ENCODE assay signal across 1 cellular context in genomic region chr22:38482662-38483308, GRCh38.
TF ChIP-seq lines count a peak whose summit lies in the region.

No MANE protein-coding gene starts in this region.

TF ChIP-seq in WTC11, 78 proteins besides CTCF, POLR2A, EP300 and RAD21 (continued from another document):
- 0 out of 2 replicates have a peak, but pooled peaks have one; percentile 30 for TF ChIP-seq ZNF425 (CRISPR knock-in tag; conservative IDR thresholded peaks at IDR 0.05)
- TF ChIP-seq, protein P1, sequence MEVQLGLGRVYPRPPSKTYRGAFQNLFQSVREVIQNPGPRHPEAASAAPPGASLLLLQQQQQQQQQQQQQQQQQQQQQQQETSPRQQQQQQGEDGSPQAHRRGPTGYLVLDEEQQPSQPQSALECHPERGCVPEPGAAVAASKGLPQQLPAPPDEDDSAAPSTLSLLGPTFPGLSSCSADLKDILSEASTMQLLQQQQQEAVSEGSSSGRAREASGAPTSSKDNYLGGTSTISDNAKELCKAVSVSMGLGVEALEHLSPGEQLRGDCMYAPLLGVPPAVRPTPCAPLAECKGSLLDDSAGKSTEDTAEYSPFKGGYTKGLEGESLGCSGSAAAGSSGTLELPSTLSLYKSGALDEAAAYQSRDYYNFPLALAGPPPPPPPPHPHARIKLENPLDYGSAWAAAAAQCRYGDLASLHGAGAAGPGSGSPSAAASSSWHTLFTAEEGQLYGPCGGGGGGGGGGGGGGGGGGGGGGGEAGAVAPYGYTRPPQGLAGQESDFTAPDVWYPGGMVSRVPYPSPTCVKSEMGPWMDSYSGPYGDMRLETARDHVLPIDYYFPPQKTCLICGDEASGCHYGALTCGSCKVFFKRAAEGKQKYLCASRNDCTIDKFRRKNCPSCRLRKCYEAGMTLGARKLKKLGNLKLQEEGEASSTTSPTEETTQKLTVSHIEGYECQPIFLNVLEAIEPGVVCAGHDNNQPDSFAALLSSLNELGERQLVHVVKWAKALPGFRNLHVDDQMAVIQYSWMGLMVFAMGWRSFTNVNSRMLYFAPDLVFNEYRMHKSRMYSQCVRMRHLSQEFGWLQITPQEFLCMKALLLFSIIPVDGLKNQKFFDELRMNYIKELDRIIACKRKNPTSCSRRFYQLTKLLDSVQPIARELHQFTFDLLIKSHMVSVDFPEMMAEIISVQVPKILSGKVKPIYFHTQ (CRISPR knock-in tag; IDR thresholded peaks at IDR 0.05): peak; percentile 87
- peak; percentile 83 for TF ChIP-seq ZNF671 (CRISPR knock-in tag; IDR thresholded peaks at IDR 0.05)
- TF ChIP-seq HMGA2 (CRISPR knock-in tag; IDR thresholded peaks at IDR 0.05): no peak
- TF ChIP-seq ZNF232 (CRISPR knock-in tag; IDR thresholded peaks at IDR 0.05): no peak
- TF ChIP-seq RORB (CRISPR knock-in tag; IDR thresholded peaks at IDR 0.05): no peak
- TF ChIP-seq PRRX2 (CRISPR knock-in tag; IDR thresholded peaks at IDR 0.05): 0 out of 2 replicates have a peak, but pooled peaks have one; percentile 71
- TF ChIP-seq OVOL2 (CRISPR knock-in tag; IDR thresholded peaks at IDR 0.05; ENCODE audit: borderline replicate concordance): no peak
- no peak for TF ChIP-seq FOXJ3 (CRISPR knock-in tag; IDR thresholded peaks at IDR 0.05; ENCODE audit: borderline replicate concordance)
- TF ChIP-seq NFATC4 (CRISPR knock-in tag; IDR thresholded peaks at IDR 0.05): peak; percentile 82
- 0 out of 2 replicates have a peak, but pooled peaks have one; percentile 70 for TF ChIP-seq EMX1 (CRISPR knock-in tag; IDR thresholded peaks at IDR 0.05)
- TF ChIP-seq FOXK1 (CRISPR knock-in tag; IDR thresholded peaks at IDR 0.05): no peak
- TF ChIP-seq ARID4B (CRISPR knock-in tag; IDR thresholded peaks at IDR 0.05; ENCODE audit: borderline replicate concordance): no peak
- TF ChIP-seq NFE2L1 (CRISPR knock-in tag; IDR thresholded peaks at IDR 0.05): no peak
- 0 out of 2 replicates have a peak, but pooled peaks have one; percentile 15 for TF ChIP-seq ZNF416 (CRISPR knock-in tag; IDR thresholded peaks at IDR 0.05)
- TF ChIP-seq ZNF532 (CRISPR knock-in tag; IDR thresholded peaks at IDR 0.05; ENCODE audit: borderline replicate concordance): peak; percentile 26; the same call in 1 of the 2 replicates
